ENCODE assay signal across 15 cellular contexts in the genomic region with DNA sequence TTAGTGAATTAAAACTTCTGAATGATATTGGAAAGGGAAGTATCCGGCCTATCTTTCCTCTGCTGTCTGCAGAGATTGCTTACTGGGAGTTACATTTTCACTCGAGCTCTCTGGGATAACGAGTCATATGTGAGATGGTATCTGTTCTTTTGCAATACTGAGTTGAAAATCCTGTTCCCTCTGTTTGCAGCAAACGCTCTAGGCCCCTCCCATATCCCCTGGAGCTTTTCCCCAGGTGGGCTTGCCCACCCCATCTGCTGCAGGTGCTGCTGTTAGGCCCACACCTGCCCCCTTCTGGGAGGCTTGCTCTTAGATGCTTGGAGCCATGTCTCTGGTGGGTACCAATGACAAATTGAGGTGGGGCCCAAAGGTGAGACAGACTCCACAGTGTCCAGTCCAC. TPM values are rescaled to one million over a fixed set of nuclear protein-coding genes. Genes with fewer than 3 reads are reported as not detected.
DNase-seq lines count a peak whose midpoint lies in the region; ATAC-seq, FAIRE-seq and TF ChIP-seq lines count a peak whose summit lies in the region.
"Had no signal": no experiment of that assay in that cellular context is flagged by ENCODE, and none has a peak within 500 bp of the region (broad histone marks: within the 10 kb centered on the region; RNA-seq: fewer than 3 reads in every experiment).

No MANE protein-coding gene starts in this region.

- DNase-seq in GM06990 (ENCODE audit: extremely low read depth, insufficient read length) (no peak), M059J (ENCODE audit: low read depth) (peak; percentile 18), bronchial epithelial cell (ENCODE audit: low read depth) (peak; percentile 17), trophoblast cell (peak; percentile 54 to 80), NCI-H524 treated with DMSO at 0.1 percent for 48 hours (lab: John Stamatoyannopoulos, UW) (no peak)
- DNase-seq in activated CD4-positive, alpha-beta T cell treated with anti-CD3 and anti-CD28 coated beads, Interleukin-2, amount 10 ng/mL, durations not matched to agents 7 days and 5 days, result no peak
- DNase-seq: activated CD4-positive, alpha-beta memory T cell treated with anti-CD3 and anti-CD28 coated beads, Interleukin-2, amount 10 ng/mL, durations not matched to agents 7 days and 5 days; CD4-positive, CD25-positive, alpha-beta regulatory T cell; H7; NCI-H2227 treated with DMSO at 0.1 percent for 48 hours; PC-9; right cardiac atrium had no signal

- TF ChIP-seq CTCF in GM06990 (IDR thresholded peaks at IDR 0.05; ENCODE audit: insufficient read depth, low read length, poor library complexity, severe bottlenecking) (peak; percentile 14), bronchial epithelial cell (IDR thresholded peaks at IDR 0.05; ENCODE audit: insufficient read depth, low read length, severe bottlenecking) (no peak)

- H3K27me3 Mint-ChIP-seq in activated CD4-positive, alpha-beta T cell treated with anti-CD3 and anti-CD28 coated beads, Interleukin-2, amount 10 ng/mL, durations not matched to agents 7 days and 5 days, result peaks cover 9% of the 10 kb centered on the region

- no peaks in the 10 kb centered on the region for H3K36me3 ChIP-seq in GM06990 (ENCODE audit: control insufficient read depth, insufficient read depth, low read length)
- no peaks in the 10 kb centered on the region for H3K36me3 ChIP-seq in bronchial epithelial cell (ENCODE audit: control insufficient read depth, insufficient read depth, low read length)
- no peaks in the 10 kb centered on the region for H3K36me3 ChIP-seq in trophoblast cell (ENCODE audit: control insufficient read depth in 1 of 2, insufficient read depth in 2 of 2, low read length in 2 of 2)

- H3K27ac ChIP-seq in trophoblast cell (ENCODE audit: low read depth, low read length), result no peak overlapping the region
- H3K27ac ChIP-seq: PC-9 had no signal

- H4K8ac ChIP-seq in trophoblast cell (ENCODE audit: low read depth, low read length), result no peak overlapping the region

- H4K12ac ChIP-seq in trophoblast cell (ENCODE audit: low read depth, low read length), result no peak overlapping the region

- H3K27ac Mint-ChIP-seq in activated CD4-positive, alpha-beta T cell treated with anti-CD3 and anti-CD28 coated beads, Interleukin-2, amount 10 ng/mL, durations not matched to agents 7 days and 5 days, result no peak overlapping the region
- H3K27ac Mint-ChIP-seq: activated CD4-positive, alpha-beta memory T cell treated with anti-CD3 and anti-CD28 coated beads, Interleukin-2, amount 10 ng/mL, durations not matched to agents 7 days and 5 days; CD4-positive, CD25-positive, alpha-beta regulatory T cell had no signal

- no peak for ATAC-seq in GM19351 (IDR thresholded peaks at IDR 0.05; ENCODE audit: unreplicated experiment)

- WGBS in trophoblast cell (ENCODE audit: extremely low coverage, insufficient coverage, insufficient read length), result no CpG with 5 or more reads among the region's 4 CpGs

- H3K36me3 Mint-ChIP-seq in activated CD4-positive, alpha-beta T cell treated with anti-CD3 and anti-CD28 coated beads, Interleukin-2, amount 10 ng/mL, durations not matched to agents 7 days and 5 days (ENCODE audit: low read depth), result no peaks in the 10 kb centered on the region
- H3K36me3 Mint-ChIP-seq: CD4-positive, CD25-positive, alpha-beta regulatory T cell had no signal

- H3K14ac ChIP-seq in trophoblast cell (ENCODE audit: low read length), result peak overlapping the region; percentile 20

- FAIRE-seq in bronchial epithelial cell (lab: Jason Lieb, UNC), result no peak
- FAIRE-seq: endometrium had no signal

- POLR2A ChIA-PET in activated CD4-positive, alpha-beta T cell treated with anti-CD3 and anti-CD28 coated beads, Interleukin-2, amount 10 ng/mL, durations not matched to agents 7 days and 5 days (lab: Charles Lee), result no interaction called here

- no peak overlapping the region for H2BK12ac ChIP-seq in trophoblast cell (ENCODE audit: low read length)

- H3K9ac ChIP-seq in trophoblast cell (ENCODE audit: low read length), result no peak overlapping the region

- no peak overlapping the region for H3K4ac ChIP-seq in trophoblast cell (ENCODE audit: low read depth, low read length)

- no peak overlapping the region for H2BK120ac ChIP-seq in trophoblast cell (ENCODE audit: insufficient read depth, low read length, poor library complexity)

- H3K4me3 Mint-ChIP-seq in activated CD4-positive, alpha-beta T cell treated with anti-CD3 and anti-CD28 coated beads, Interleukin-2, amount 10 ng/mL, durations not matched to agents 7 days and 5 days, result no peak overlapping the region
- H3K4me3 Mint-ChIP-seq: activated CD4-positive, alpha-beta memory T cell treated with anti-CD3 and anti-CD28 coated beads, Interleukin-2, amount 10 ng/mL, durations not matched to agents 7 days and 5 days; CD4-positive, CD25-positive, alpha-beta regulatory T cell; central memory CD8-positive, alpha-beta T cell had no signal

- no peak overlapping the region for H3K18ac ChIP-seq in trophoblast cell (ENCODE audit: low read length)

- no peaks in the 10 kb centered on the region for H3K9me3 ChIP-seq in trophoblast cell (ENCODE audit: insufficient read depth, low read depth, low read length)

- H3K4me3 ChIP-seq in GM06990 (replicated peaks; ENCODE audit: low read depth, low read length), result no peak overlapping the region
- no peak overlapping the region for H3K4me3 ChIP-seq in bronchial epithelial cell (ENCODE audit: low read depth, low read length)
- no peak overlapping the region for H3K4me3 ChIP-seq in trophoblast cell (ENCODE audit: low read depth, low read length)
- H3K4me3 ChIP-seq: PC-9 had no signal

- no peak overlapping the region for H2BK5ac ChIP-seq in trophoblast cell (ENCODE audit: low read depth, low read length, poor library complexity)

- CTCF ChIA-PET in activated CD4-positive, alpha-beta T cell treated with anti-CD3 and anti-CD28 coated beads, Interleukin-2, amount 10 ng/mL, durations not matched to agents 7 days and 5 days (lab: Charles Lee), result no interaction called here

- H3K9me3 Mint-ChIP-seq in activated CD4-positive, alpha-beta T cell treated with anti-CD3 and anti-CD28 coated beads, Interleukin-2, amount 10 ng/mL, durations not matched to agents 7 days and 5 days, result no peaks in the 10 kb centered on the region
- H3K9me3 Mint-ChIP-seq: activated CD4-positive, alpha-beta memory T cell treated with anti-CD3 and anti-CD28 coated beads, Interleukin-2, amount 10 ng/mL, durations not matched to agents 7 days and 5 days; CD4-positive, CD25-positive, alpha-beta regulatory T cell; central memory CD8-positive, alpha-beta T cell had no signal

- peaks cover 8% of the 10 kb centered on the region for H3K79me1 ChIP-seq in trophoblast cell (ENCODE audit: low read length)

- H3K27me3 ChIP-seq in GM06990 (replicated peaks; ENCODE audit: control insufficient read depth, insufficient read depth, low read length) (no peaks in the 10 kb centered on the region), bronchial epithelial cell (ENCODE audit: control insufficient read depth, insufficient read depth, low read length) (no peaks in the 10 kb centered on the region), trophoblast cell (ENCODE audit: insufficient read depth, low read length) (no peaks in the 10 kb centered on the region)

- peaks cover 7% of the 10 kb centered on the region for H3K4me1 Mint-ChIP-seq in activated CD4-positive, alpha-beta T cell treated with anti-CD3 and anti-CD28 coated beads, Interleukin-2, amount 10 ng/mL, durations not matched to agents 7 days and 5 days
- H3K4me1 Mint-ChIP-seq: CD4-positive, CD25-positive, alpha-beta regulatory T cell; central memory CD8-positive, alpha-beta T cell had no signal

- no peak overlapping the region for H3K23ac ChIP-seq in trophoblast cell (ENCODE audit: low read length)

- no peak overlapping the region for H2AK5ac ChIP-seq in trophoblast cell (ENCODE audit: low read length)

- H3K4me1 ChIP-seq in trophoblast cell (ENCODE audit: control insufficient read depth in 1 of 2, insufficient read depth in 2 of 2, low read length in 2 of 2), result peaks cover 11 to 12% of the 10 kb centered on the region in 2 experiments

- no peaks in the 10 kb centered on the region for H3K79me2 ChIP-seq in trophoblast cell (ENCODE audit: control insufficient read depth, insufficient read depth, low read length, poor library complexity)

- no peak overlapping the region for H3K4me2 ChIP-seq in trophoblast cell (ENCODE audit: low read length)
- H3K4me2 ChIP-seq: PC-9 had no signal

- peak overlapping the region; percentile 17 for H2AFZ ChIP-seq in trophoblast cell (ENCODE audit: insufficient read depth, low read length, poor library complexity)
- H2AFZ ChIP-seq: PC-9 had no signal

- H4K91ac ChIP-seq in trophoblast cell (ENCODE audit: low read depth, low read length), result peak overlapping the region; percentile 19

RNA-seq across cellular contexts. Expression of a gene that starts 42.7 kb away (rescaled TPM):
- total RNA-seq in M059J (2014; rRNA removed; shearing (Covaris generic)), result 12.3 and 13.6 TPM in 2 replicates
- 6.6 and 8.7 TPM in 2 replicates for total RNA-seq in bronchial epithelial cell
- 33.5 and 34.1 TPM in 2 replicates for polyA plus RNA-seq in trophoblast cell (2013)
- 10 to 100 TPM; 24.9 to 26.6 TPM for total RNA-seq in activated CD4-positive, alpha-beta T cell treated with anti-CD3 and anti-CD28 coated beads, Interleukin-2, amount 10 ng/mL, durations not matched to agents 7 days and 5 days

Comparison
In these comparisons a context has a peak if more than half of its experiments do, and no peak if none do; other contexts are left out.
1. DNase-seq: peak in M059J (single experiment), bronchial epithelial cell (single experiment) and trophoblast cell (2 of 2); none in GM06990 (single experiment), activated CD4-positive, alpha-beta T cell treated with anti-CD3 and anti-CD28 coated beads, Interleukin-2, amount 10 ng/mL, durations not matched to agents 7 days and 5 days (single experiment) and NCI-H524 treated with DMSO at 0.1 percent for 48 hours (single experiment).